In the genomic region with DNA sequence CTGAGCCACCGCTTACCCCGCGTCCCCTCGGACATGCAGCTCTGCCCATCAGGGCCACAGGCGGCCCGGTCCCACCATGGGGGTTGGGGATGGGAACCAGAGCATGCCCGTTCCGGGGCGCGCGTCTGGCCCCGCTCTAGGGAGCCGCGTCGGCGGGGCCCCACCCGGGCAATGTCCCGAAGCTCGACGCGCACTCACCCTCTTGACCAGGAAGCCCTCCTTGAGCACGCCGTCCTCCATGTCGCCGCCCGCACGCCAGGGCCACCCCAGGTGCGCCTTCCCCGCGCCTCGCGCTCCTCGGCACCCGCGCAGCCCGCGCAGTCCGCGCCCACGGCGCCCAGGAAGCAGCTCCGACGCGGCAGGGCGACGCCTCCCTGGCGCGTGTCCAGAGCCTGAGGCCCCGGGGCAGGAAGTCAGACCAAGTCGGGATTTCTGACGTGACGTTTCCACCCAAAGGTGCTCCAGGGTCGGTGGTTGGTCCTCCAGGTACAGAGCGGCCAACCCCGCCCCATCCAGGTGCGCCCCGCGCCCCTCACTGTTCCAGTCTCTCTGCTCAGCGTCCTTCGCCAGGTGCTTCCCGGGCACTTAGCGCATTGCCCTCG, we compare ENCODE assay signal across 8 cellular contexts. TPM values are rescaled to one million over a fixed set of nuclear protein-coding genes. Genes with fewer than 3 reads are reported as not detected.
DNase-seq lines count a peak whose midpoint lies in the region; ATAC-seq and TF ChIP-seq lines count a peak whose summit lies in the region.

TSS of gene PLEK2 (minus strand) at position 346 of the 602 bp plus-strand sequence. CDS start at position 240, 106 bp downstream.

- H3K4me1 ChIP-seq in CD4-positive, CD25-positive, alpha-beta regulatory T cell (ENCODE audit: control insufficient read depth, insufficient read depth, low read length, poor library complexity, severe bottlenecking) = no peaks in the 10 kb centered on the region

- H3K27me3 ChIP-seq in CD4-positive, CD25-positive, alpha-beta regulatory T cell (ENCODE audit: control insufficient read depth, insufficient read depth, low read length) = peaks cover 6% of the 10 kb centered on the region

- H3K36me3 Mint-ChIP-seq in CD4-positive, CD25-positive, alpha-beta regulatory T cell = no peaks in the 10 kb centered on the region

- peak within 1 kb of the TSS in 3 of 4 donors; percentile 59 to 78 (median 63) for H3K4me3 Mint-ChIP-seq in CD4-positive, CD25-positive, alpha-beta regulatory T cell

- DNase-seq in CD4-positive, CD25-positive, alpha-beta regulatory T cell = peak; percentile 16 to 53 (median 45)
- DNase-seq in NCI-H510A treated with DMSO at 0.1 percent for 48 hours (lab: John Stamatoyannopoulos, UW) (peak; percentile 37), left ventricle myocardium superior (peak; percentile 56), GM20000 (ENCODE audit: low spot score) (no peak), SHP77 treated with DMSO at 0.1 percent for 48 hours (lab: John Stamatoyannopoulos, UW) (no peak)
- DNase-seq in activated effector memory CD4-positive, alpha-beta T cell treated with anti-CD3 and anti-CD28 coated beads, Interleukin-2, amount 50 U/mL, for 16 hours = peak; percentile 81
- peak; percentile 13 to 30 (median 15) for DNase-seq in stimulated activated CD4-positive, alpha-beta T cell treated with anti-CD3 and anti-CD28 coated beads, Interleukin-12 subunit alpha, Interleukin-12 subunit beta, amount 100 ng/mL, for 48 hours (ENCODE audit: low read depth in 2 of 3, low spot score in 1 of 3)

- H3K27me3 Mint-ChIP-seq in CD4-positive, CD25-positive, alpha-beta regulatory T cell = peaks cover 28% of the 10 kb centered on the region

- TF ChIP-seq CTCF in GM20000 (IDR thresholded peaks at IDR 0.05; ENCODE audit: extremely low read depth, missing control alignments) = no peak

- peaks cover 0 to 3% (median 0%) of the 10 kb centered on the region in 4 donors for H3K4me1 Mint-ChIP-seq in CD4-positive, CD25-positive, alpha-beta regulatory T cell

- peaks cover 0 to 3% (median 0%) of the 10 kb centered on the region in 7 donors for H3K9me3 Mint-ChIP-seq in CD4-positive, CD25-positive, alpha-beta regulatory T cell

- H3K27ac ChIP-seq in CD4-positive, CD25-positive, alpha-beta regulatory T cell (ENCODE audit: insufficient read depth, low read length, poor library complexity, severe bottlenecking) = no peak within 1 kb of the TSS

- no peak within 1 kb of the TSS for H3K27ac Mint-ChIP-seq in CD4-positive, CD25-positive, alpha-beta regulatory T cell

- H3K36me3 ChIP-seq in CD4-positive, CD25-positive, alpha-beta regulatory T cell (ENCODE audit: control insufficient read depth, insufficient read depth, low read length) = no peaks in the 10 kb centered on the region

- intact Hi-C loops in left ventricle myocardium superior (cut with micrococcal nuclease) = no loop called here

- H3K4me3 ChIP-seq in CD4-positive, CD25-positive, alpha-beta regulatory T cell (ENCODE audit: low read depth, low read length) = no peak within 1 kb of the TSS

- peak; percentile 46 to 54 for ATAC-seq in CD4-positive, CD25-positive, alpha-beta regulatory T cell (ENCODE audit: low read depth in 2 of 2)
- ATAC-seq in left ventricle myocardium superior (peak; percentile 44), GM18909 (IDR thresholded peaks at IDR 0.05; ENCODE audit: poor library complexity, unreplicated experiment) (no peak)

- H3K9me3 ChIP-seq in CD4-positive, CD25-positive, alpha-beta regulatory T cell (ENCODE audit: control insufficient read depth in 2 of 2, low read length in 2 of 2) = no peaks in the 10 kb centered on the region

RNA-seq across cellular contexts. Expression of gene PLEK2, which starts in this region (rescaled TPM):
- not detected for total RNA-seq in CD4-positive, CD25-positive, alpha-beta regulatory T cell
- under 1 TPM in 1 of 4 donors, not detected in 3; 0.56 TPM for polyA plus RNA-seq in CD4-positive, CD25-positive, alpha-beta regulatory T cell
- total RNA-seq in left ventricle myocardium superior = not detected

Comparison
In these comparisons a context has a peak if more than half of its experiments do, and no peak if none do; other contexts are left out.
1. Peak in DNase-seq and ATAC-seq in CD4-positive, CD25-positive, alpha-beta regulatory T cell; RNA of the gene not detected or under 1 TPM.
2. Peak in DNase-seq and ATAC-seq in left ventricle myocardium superior; RNA of the gene not detected or under 1 TPM.
3. DNase-seq: peak in NCI-H510A treated with DMSO at 0.1 percent for 48 hours (single experiment), activated effector memory CD4-positive, alpha-beta T cell treated with anti-CD3 and anti-CD28 coated beads, Interleukin-2, amount 50 U/mL, for 16 hours (single experiment) and stimulated activated CD4-positive, alpha-beta T cell treated with anti-CD3 and anti-CD28 coated beads, Interleukin-12 subunit alpha, Interleukin-12 subunit beta, amount 100 ng/mL, for 48 hours (3 of 3); none in GM20000 (single experiment) and SHP77 treated with DMSO at 0.1 percent for 48 hours (single experiment).